9 cellular contexts compared by ENCODE assay signal in genomic region chr11:60700689-60701508, GRCh38. TPM values are rescaled to one million over a fixed set of nuclear protein-coding genes. Genes with fewer than 3 reads are reported as not detected.
DNase-seq lines count a peak whose midpoint lies in the region; ATAC-seq and TF ChIP-seq lines count a peak whose summit lies in the region.
"Had no signal": no experiment of that assay in that cellular context is flagged by ENCODE, and none has a peak within 500 bp of the region (broad histone marks: within the 10 kb centered on the region; RNA-seq: fewer than 3 reads in every experiment).

No MANE protein-coding gene starts in this region.

- intact Hi-C loops in activated CD4-positive, alpha-beta T cell treated with anti-CD3 and anti-CD28 coated beads, Interleukin-2, amount 10 ng/mL, durations not matched to agents 24 days and 14 days (cut with micrococcal nuclease) = no loop called here
- intact Hi-C loops in sigmoid colon (cut with DNase I) = no loop called here

- peaks cover 5% of the 10 kb centered on the region for H3K27me3 Mint-ChIP-seq in activated CD4-positive, alpha-beta T cell treated with anti-CD3 and anti-CD28 coated beads, Interleukin-2, amount 10 ng/mL, durations not matched to agents 24 days and 14 days

- H3K27me3 ChIP-seq in lung (ENCODE audit: control insufficient read depth, insufficient read depth) (no peaks in the 10 kb centered on the region), sigmoid colon (no peaks in the 10 kb centered on the region)

- 67 to 73% methylated on average over 15 of the region's 15 CpGs for WGBS in lung, 2 donors
- WGBS in sigmoid colon, 2 donors = 57 to 68% methylated on average over 15 of the region's 15 CpGs

- H3K9me3 ChIP-seq in lung (ENCODE audit: control insufficient read depth in 2 of 2, insufficient read depth in 1 of 2, low read length in 1 of 2) = no peaks in the 10 kb centered on the region
- no peaks in the 10 kb centered on the region for H3K9me3 ChIP-seq in sigmoid colon

- TF ChIP-seq POLR2A in sigmoid colon (IDR thresholded peaks at IDR 0.05) = no peak

- H3K36me3 ChIP-seq in lung (ENCODE audit: control insufficient read depth in 2 of 2, insufficient read depth in 2 of 2, low read length in 2 of 2) = no peaks in the 10 kb centered on the region
- no peaks in the 10 kb centered on the region for H3K36me3 ChIP-seq in sigmoid colon

- no peak for ATAC-seq in lung (ENCODE audit: insufficient read depth, low FRiP score)
- no peak for ATAC-seq in HG03025 (IDR thresholded peaks at IDR 0.05; ENCODE audit: low FRiP score, unreplicated experiment)
- no peak for ATAC-seq in GM18867 (IDR thresholded peaks at IDR 0.05; ENCODE audit: unreplicated experiment)

- no peaks in the 10 kb centered on the region for H3K4me1 Mint-ChIP-seq in activated CD4-positive, alpha-beta T cell treated with anti-CD3 and anti-CD28 coated beads, Interleukin-2, amount 10 ng/mL, durations not matched to agents 24 days and 14 days

- DNase-seq in GM10266 (ENCODE audit: extremely low spot score) (peak; percentile 51), NAMALWA (ENCODE audit: low spot score) (peak; percentile 57), amniotic epithelial cell (ENCODE audit: low read depth) (peak; percentile 53), lung (ENCODE audit: low spot score) (peak; percentile 37), sigmoid colon (no peak)
- DNase-seq in activated CD4-positive, alpha-beta T cell treated with anti-CD3 and anti-CD28 coated beads, Interleukin-2, amount 10 ng/mL, durations not matched to agents 24 days and 14 days = no peak

- no peaks in the 10 kb centered on the region for H3K36me3 Mint-ChIP-seq in activated CD4-positive, alpha-beta T cell treated with anti-CD3 and anti-CD28 coated beads, Interleukin-2, amount 10 ng/mL, durations not matched to agents 24 days and 14 days (ENCODE audit: low read depth)

- no peak overlapping the region for H3K4me3 Mint-ChIP-seq in activated CD4-positive, alpha-beta T cell treated with anti-CD3 and anti-CD28 coated beads, Interleukin-2, amount 10 ng/mL, durations not matched to agents 24 days and 14 days

- peaks cover 0 to 1% of the 10 kb centered on the region in 2 donors for H3K4me1 ChIP-seq in lung (ENCODE audit: control insufficient read depth in 2 of 2, insufficient read depth in 2 of 2, low read length in 2 of 2)
- no peaks in the 10 kb centered on the region for H3K4me1 ChIP-seq in sigmoid colon

- no peak overlapping the region for H3K27ac ChIP-seq in lung (ENCODE audit: low read depth in 1 of 2, low read length in 1 of 2)
- no peak overlapping the region for H3K27ac ChIP-seq in sigmoid colon

- peak; percentile 45 for TF ChIP-seq CTCF in GM10266 (IDR thresholded peaks at IDR 0.05; ENCODE audit: control insufficient read depth, insufficient read depth, low read depth, missing control alignments)
- no peak for TF ChIP-seq CTCF in lung (IDR thresholded peaks at IDR 0.05; ENCODE audit: control extremely low read depth, extremely low read depth)
- no peak for TF ChIP-seq CTCF in sigmoid colon (IDR thresholded peaks at IDR 0.05)

- no peak overlapping the region for H3K4me3 ChIP-seq in lung
- no peak overlapping the region for H3K4me3 ChIP-seq in sigmoid colon

- TF ChIP-seq EP300 in sigmoid colon (IDR thresholded peaks at IDR 0.05) = no peak

- no peak overlapping the region for H3K27ac Mint-ChIP-seq in activated CD4-positive, alpha-beta T cell treated with anti-CD3 and anti-CD28 coated beads, Interleukin-2, amount 10 ng/mL, durations not matched to agents 24 days and 14 days

- H3K9me3 Mint-ChIP-seq in activated CD4-positive, alpha-beta T cell treated with anti-CD3 and anti-CD28 coated beads, Interleukin-2, amount 10 ng/mL, durations not matched to agents 24 days and 14 days = no peaks in the 10 kb centered on the region

RNA-seq across cellular contexts. Expression of gene MS4A8, which starts 1.5 kb away (rescaled TPM):
- 10 to 100 TPM; 34.1 to 45.9 TPM for total RNA-seq in lung
- polyA plus RNA-seq in lung = 10 to 100 TPM; 11.4 to 26.5 TPM
- total RNA-seq in activated CD4-positive, alpha-beta T cell treated with anti-CD3 and anti-CD28 coated beads, Interleukin-2, amount 10 ng/mL, durations not matched to agents 24 days and 14 days = not detected in 2 replicates
- total RNA-seq in sigmoid colon = not detected
- 1 to 10 TPM; 3.6 to 9.6 (median 4.4) TPM for polyA plus RNA-seq in sigmoid colon
- total RNA-seq: cardiac septum had no signal

RNA-seq across cellular contexts. Expression of gene MS4A18, which starts 23.6 kb away (rescaled TPM):
- not detected for total RNA-seq in lung
- under 1 TPM in 1 of 2 donors, not detected in 1; 0.03 TPM for polyA plus RNA-seq in lung
- total RNA-seq in activated CD4-positive, alpha-beta T cell treated with anti-CD3 and anti-CD28 coated beads, Interleukin-2, amount 10 ng/mL, durations not matched to agents 24 days and 14 days = not detected in 2 replicates
- not detected for total RNA-seq in sigmoid colon
- polyA plus RNA-seq in sigmoid colon = under 1 TPM in 1 of 3 donors, not detected in 2; 0.10 TPM
- total RNA-seq: cardiac septum had no signal

RNA-seq across cellular contexts. Expression of gene MS4A15, which starts 55.8 kb away (rescaled TPM):
- total RNA-seq in lung = 10 to 100 TPM in 1 of 2 donors, not detected in 1; 26.8 TPM
- 10 to 100 TPM in 1 of 2 donors, 1 to 10 TPM in 1; 9.8 to 38.9 TPM for polyA plus RNA-seq in lung
- not detected in 2 replicates for total RNA-seq in activated CD4-positive, alpha-beta T cell treated with anti-CD3 and anti-CD28 coated beads, Interleukin-2, amount 10 ng/mL, durations not matched to agents 24 days and 14 days
- not detected for total RNA-seq in sigmoid colon
- polyA plus RNA-seq in sigmoid colon = under 1 TPM in 1 of 3 donors, not detected in 2; 0.04 TPM
- total RNA-seq: cardiac septum had no signal

Comparison
In these comparisons a context has a peak if more than half of its experiments do, and no peak if none do; other contexts are left out.
1. DNase-seq: peak in GM10266 (single experiment), NAMALWA (single experiment), amniotic epithelial cell (single experiment) and lung (single experiment); none in activated CD4-positive, alpha-beta T cell treated with anti-CD3 and anti-CD28 coated beads, Interleukin-2, amount 10 ng/mL, durations not matched to agents 24 days and 14 days (single experiment) and sigmoid colon (single experiment).
2. RNA of gene MS4A8, which starts 1.5 kb away (total RNA-seq): 34.1 to 45.9 TPM in lung; not detected in activated CD4-positive, alpha-beta T cell treated with anti-CD3 and anti-CD28 coated beads, Interleukin-2, amount 10 ng/mL, durations not matched to agents 24 days and 14 days and not detected in sigmoid colon; every median in the first group is over 10 times any median in the second.